In the genomic region with DNA sequence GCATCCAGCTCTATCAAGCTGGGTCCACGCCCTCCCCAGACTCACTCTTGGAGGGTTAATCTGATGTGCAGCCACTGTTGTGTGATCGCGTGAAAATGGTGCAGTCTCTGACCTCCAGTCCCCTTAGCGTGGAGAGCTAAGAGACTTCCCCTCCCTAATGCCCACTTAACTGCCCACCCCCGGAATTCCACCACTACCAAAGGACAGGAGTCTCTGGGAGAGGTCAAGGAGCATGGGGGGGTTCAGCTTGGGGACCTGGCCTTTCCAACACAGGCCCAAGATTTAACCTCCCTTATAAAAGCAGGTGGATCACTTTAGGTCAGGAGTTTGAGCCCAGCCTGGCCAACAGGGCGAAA, we compare ENCODE assay signal across 1 cellular context.
TF ChIP-seq lines count a peak whose summit lies in the region.

No MANE protein-coding gene starts in this region.

TF ChIP-seq in HepG2, 621 proteins besides CTCF, POLR2A, EP300 and RAD21:
- no peak for TF ChIP-seq SOX5 (CRISPR knock-in tag; IDR thresholded peaks at IDR 0.05; ENCODE audit: borderline replicate concordance)
- TF ChIP-seq, protein P1, sequence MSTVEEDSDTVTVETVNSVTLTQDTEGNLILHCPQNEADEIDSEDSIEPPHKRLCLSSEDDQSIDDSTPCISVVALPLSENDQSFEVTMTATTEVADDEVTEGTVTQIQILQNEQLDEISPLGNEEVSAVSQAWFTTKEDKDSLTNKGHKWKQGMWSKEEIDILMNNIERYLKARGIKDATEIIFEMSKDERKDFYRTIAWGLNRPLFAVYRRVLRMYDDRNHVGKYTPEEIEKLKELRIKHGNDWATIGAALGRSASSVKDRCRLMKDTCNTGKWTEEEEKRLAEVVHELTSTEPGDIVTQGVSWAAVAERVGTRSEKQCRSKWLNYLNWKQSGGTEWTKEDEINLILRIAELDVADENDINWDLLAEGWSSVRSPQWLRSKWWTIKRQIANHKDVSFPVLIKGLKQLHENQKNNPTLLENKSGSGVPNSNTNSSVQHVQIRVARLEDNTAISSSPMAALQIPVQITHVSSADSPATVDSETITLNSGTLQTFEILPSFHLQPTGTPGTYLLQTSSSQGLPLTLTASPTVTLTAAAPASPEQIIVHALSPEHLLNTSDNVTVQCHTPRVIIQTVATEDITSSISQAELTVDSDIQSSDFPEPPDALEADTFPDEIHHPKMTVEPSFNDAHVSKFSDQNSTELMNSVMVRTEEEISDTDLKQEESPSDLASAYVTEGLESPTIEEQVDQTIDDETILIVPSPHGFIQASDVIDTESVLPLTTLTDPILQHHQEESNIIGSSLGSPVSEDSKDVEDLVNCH (CRISPR knock-in tag; IDR thresholded peaks at IDR 0.05) = no peak
- TF ChIP-seq BORCS8-MEF2B (CRISPR knock-in tag; IDR thresholded peaks at IDR 0.05) = no peak
- no peak for TF ChIP-seq ZNF619 (CRISPR knock-in tag; IDR thresholded peaks at IDR 0.05)
- no peak for TF ChIP-seq ZNF891 (CRISPR knock-in tag; IDR thresholded peaks at IDR 0.05)
- TF ChIP-seq ZNF296 (CRISPR knock-in tag; conservative IDR thresholded peaks at IDR 0.05) = no peak
- no peak for TF ChIP-seq MXD4 (CRISPR knock-in tag; IDR thresholded peaks at IDR 0.05)
- no peak for TF ChIP-seq ZNF788 (CRISPR knock-in tag; IDR thresholded peaks at IDR 0.05; ENCODE audit: borderline replicate concordance)
- TF ChIP-seq, protein P2, sequence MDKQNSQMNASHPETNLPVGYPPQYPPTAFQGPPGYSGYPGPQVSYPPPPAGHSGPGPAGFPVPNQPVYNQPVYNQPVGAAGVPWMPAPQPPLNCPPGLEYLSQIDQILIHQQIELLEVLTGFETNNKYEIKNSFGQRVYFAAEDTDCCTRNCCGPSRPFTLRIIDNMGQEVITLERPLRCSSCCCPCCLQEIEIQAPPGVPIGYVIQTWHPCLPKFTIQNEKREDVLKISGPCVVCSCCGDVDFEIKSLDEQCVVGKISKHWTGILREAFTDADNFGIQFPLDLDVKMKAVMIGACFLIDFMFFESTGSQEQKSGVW (CRISPR knock-in tag; IDR thresholded peaks at IDR 0.05; ENCODE audit: borderline replicate concordance) = no peak
- no peak for TF ChIP-seq ZSCAN29 (CRISPR knock-in tag; conservative IDR thresholded peaks at IDR 0.05)
- TF ChIP-seq, protein P3, sequence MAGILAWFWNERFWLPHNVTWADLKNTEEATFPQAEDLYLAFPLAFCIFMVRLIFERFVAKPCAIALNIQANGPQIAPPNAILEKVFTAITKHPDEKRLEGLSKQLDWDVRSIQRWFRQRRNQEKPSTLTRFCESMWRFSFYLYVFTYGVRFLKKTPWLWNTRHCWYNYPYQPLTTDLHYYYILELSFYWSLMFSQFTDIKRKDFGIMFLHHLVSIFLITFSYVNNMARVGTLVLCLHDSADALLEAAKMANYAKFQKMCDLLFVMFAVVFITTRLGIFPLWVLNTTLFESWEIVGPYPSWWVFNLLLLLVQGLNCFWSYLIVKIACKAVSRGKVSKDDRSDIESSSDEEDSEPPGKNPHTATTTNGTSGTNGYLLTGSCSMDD (CRISPR knock-in tag; IDR thresholded peaks at IDR 0.05) = no peak
- no peak for TF ChIP-seq CENPT (CRISPR knock-in tag; IDR thresholded peaks at IDR 0.05; ENCODE audit: low read depth)
- TF ChIP-seq MAF1 (CRISPR knock-in tag; IDR thresholded peaks at IDR 0.05; ENCODE audit: borderline replicate concordance) = no peak
- TF ChIP-seq, protein P4, sequence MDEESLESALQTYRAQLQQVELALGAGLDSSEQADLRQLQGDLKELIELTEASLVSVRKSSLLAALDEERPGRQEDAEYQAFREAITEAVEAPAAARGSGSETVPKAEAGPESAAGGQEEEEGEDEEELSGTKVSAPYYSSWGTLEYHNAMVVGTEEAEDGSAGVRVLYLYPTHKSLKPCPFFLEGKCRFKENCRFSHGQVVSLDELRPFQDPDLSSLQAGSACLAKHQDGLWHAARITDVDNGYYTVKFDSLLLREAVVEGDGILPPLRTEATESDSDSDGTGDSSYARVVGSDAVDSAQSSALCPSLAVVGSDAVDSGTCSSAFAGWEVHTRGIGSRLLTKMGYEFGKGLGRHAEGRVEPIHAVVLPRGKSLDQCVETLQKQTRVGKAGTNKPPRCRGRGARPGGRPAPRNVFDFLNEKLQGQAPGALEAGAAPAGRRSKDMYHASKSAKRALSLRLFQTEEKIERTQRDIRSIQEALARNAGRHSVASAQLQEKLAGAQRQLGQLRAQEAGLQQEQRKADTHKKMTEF (CRISPR knock-in tag; IDR thresholded peaks at IDR 0.05) = no peak
